In genomic region chr13:25181597-25181996, GRCh38 we compare ENCODE assay signal across 15 cellular contexts. TPM values are rescaled to one million over a fixed set of nuclear protein-coding genes. Genes with fewer than 3 reads are reported as not detected.
DNase-seq lines count a peak whose midpoint lies in the region; ATAC-seq and TF ChIP-seq lines count a peak whose summit lies in the region.
"Had no signal": no experiment of that assay in that cellular context is flagged by ENCODE, and none has a peak within 500 bp of the region (broad histone marks: within the 10 kb centered on the region; RNA-seq: fewer than 3 reads in every experiment).

No MANE protein-coding gene starts in this region.

- H3K4me1 ChIP-seq in upper lobe of right lung = no peaks in the 10 kb centered on the region

- H3K27me3 ChIP-seq in upper lobe of right lung = peaks cover 11% of the 10 kb centered on the region

- H3K9me3 ChIP-seq in upper lobe of right lung = no peaks in the 10 kb centered on the region

- peaks cover 12% of the 10 kb centered on the region for H3K4me1 Mint-ChIP-seq in nephron
- H3K4me1 Mint-ChIP-seq in natural killer cell = peaks cover 0 to 6% of the 10 kb centered on the region in 2 donors
- H3K4me1 Mint-ChIP-seq: activated CD4-positive, alpha-beta T cell treated with anti-CD3 and anti-CD28 coated beads for 36 hours; activated naive CD4-positive, alpha-beta T cell treated with anti-CD3 and anti-CD28 coated beads, Interleukin-2, amount 10 ng/mL, durations not matched to agents 7 days and 5 days had no signal

- intact Hi-C loops in upper lobe of right lung (cut with DNase I) (no loop called here), natural killer cell (cut with micrococcal nuclease) (no loop called here)

- H3K4me3 ChIP-seq in upper lobe of right lung = no peak overlapping the region
- H3K4me3 ChIP-seq: smooth muscle cell had no signal

- H3K9me3 Mint-ChIP-seq in nephron (peaks cover 2% of the 10 kb centered on the region), natural killer cell (no peaks in the 10 kb centered on the region)

- H3K4me3 Mint-ChIP-seq in nephron = no peak overlapping the region
- no peak overlapping the region for H3K4me3 Mint-ChIP-seq in natural killer cell
- H3K4me3 Mint-ChIP-seq: activated CD4-positive, alpha-beta T cell treated with anti-CD3 and anti-CD28 coated beads for 36 hours; activated naive CD4-positive, alpha-beta T cell treated with anti-CD3 and anti-CD28 coated beads, Interleukin-2, amount 10 ng/mL, durations not matched to agents 7 days and 5 days had no signal

- DNase-seq in upper lobe of right lung (no peak), cerebellum (ENCODE audit: low spot score) (no peak), natural killer cell (no peak), HT-29 (ENCODE audit: low spot score) (no peak)
- DNase-seq: activated CD4-positive, alpha-beta T cell treated with anti-CD3 and anti-CD28 coated beads for 36 hours; activated naive CD4-positive, alpha-beta T cell treated with anti-CD3 and anti-CD28 coated beads, Interleukin-2, amount 10 ng/mL, durations not matched to agents 7 days and 5 days; effector CD4-positive, alpha-beta T cell; IMR-90; NCI-H2171 treated with DMSO at 0.1 percent for 48 hours; SIG-M5 had no signal

- H3K27me3 Mint-ChIP-seq in nephron (ENCODE audit: low read depth) = peaks cover 6% of the 10 kb centered on the region
- H3K27me3 Mint-ChIP-seq in natural killer cell (ENCODE audit: low read depth in 2 of 2) = peaks cover 10 to 27% of the 10 kb centered on the region in 2 donors

- H3K27ac ChIP-seq in upper lobe of right lung = no peak overlapping the region

- peak overlapping the region; percentile 28 to 75 (median 48) for H3K27ac Mint-ChIP-seq in nephron
- no peak overlapping the region for H3K27ac Mint-ChIP-seq in natural killer cell
- H3K27ac Mint-ChIP-seq: activated CD4-positive, alpha-beta T cell treated with anti-CD3 and anti-CD28 coated beads for 36 hours; activated naive CD4-positive, alpha-beta T cell treated with anti-CD3 and anti-CD28 coated beads, Interleukin-2, amount 10 ng/mL, durations not matched to agents 7 days and 5 days had no signal

- ATAC-seq in GM18858 (IDR thresholded peaks at IDR 0.05; ENCODE audit: unreplicated experiment) (peak; percentile 19), GM21619 (IDR thresholded peaks at IDR 0.05; ENCODE audit: unreplicated experiment) (peak; percentile 28), HG03159 (IDR thresholded peaks at IDR 0.05; ENCODE audit: unreplicated experiment) (peak; percentile 29), upper lobe of right lung (no peak), natural killer cell (no peak)
- ATAC-seq: activated CD4-positive, alpha-beta T cell treated with anti-CD3 and anti-CD28 coated beads for 36 hours had no signal

- H3K36me3 Mint-ChIP-seq in nephron (ENCODE audit: low read depth) = no peaks in the 10 kb centered on the region
- no peaks in the 10 kb centered on the region for H3K36me3 Mint-ChIP-seq in natural killer cell
- H3K36me3 Mint-ChIP-seq: activated naive CD4-positive, alpha-beta T cell treated with anti-CD3 and anti-CD28 coated beads, Interleukin-2, amount 10 ng/mL, durations not matched to agents 7 days and 5 days had no signal

- no peaks in the 10 kb centered on the region for H3K36me3 ChIP-seq in upper lobe of right lung

- TF ChIP-seq CTCF in nephron (IDR thresholded peaks at IDR 0.05; ENCODE audit: unreplicated experiment in 3 of 3) (no peak), upper lobe of right lung (IDR thresholded peaks at IDR 0.05) (no peak), natural killer cell (IDR thresholded peaks at IDR 0.05) (no peak)

RNA-seq across cellular contexts. Expression of gene AMER2, which starts 9.5 kb away (rescaled TPM):
- not detected for total RNA-seq in upper lobe of right lung
- total RNA-seq in cerebellum = 113 TPM
- total RNA-seq in natural killer cell = not detected
- total RNA-seq in HT-29 (2014; rRNA removed; shearing (Covaris generic)) = not detected in 2 replicates
- total RNA-seq: activated CD4-positive, alpha-beta T cell treated with anti-CD3 and anti-CD28 coated beads for 36 hours; IMR-90 had no signal

Comparison
In these comparisons a context has a peak if more than half of its experiments do, and no peak if none do; other contexts are left out.
1. ATAC-seq: peak in GM18858 (single experiment), GM21619 (single experiment) and HG03159 (single experiment); none in upper lobe of right lung (single experiment) and natural killer cell (0 of 3).
2. H3K27ac Mint-ChIP-seq: peak in nephron (3 of 3); none in natural killer cell (0 of 2).
3. RNA of gene AMER2, which starts 9.5 kb away (total RNA-seq): 113 TPM in cerebellum (single experiment); not detected in upper lobe of right lung (single experiment), not detected in natural killer cell and not detected in HT-29; every median in the first group is over 100 times any median in the second.